In genomic region chr1:7960165-7960564, GRCh38 we compare ENCODE assay signal across 1 cellular context.
TF ChIP-seq lines count a peak whose summit lies in the region.

No MANE protein-coding gene starts in this region.

TF ChIP-seq in GM23338, 12 proteins besides CTCF, POLR2A, EP300 and RAD21:
- TF ChIP-seq ZNF462 (CRISPR knock-in tag; IDR thresholded peaks at IDR 0.05) (no peak), CREB1 (CRISPR knock-in tag; IDR thresholded peaks at IDR 0.05; ENCODE audit: low read depth) (no peak), ZNF114 (CRISPR knock-in tag; IDR thresholded peaks at IDR 0.05) (no peak), POLR2AphosphoS5 (IDR thresholded peaks at IDR 0.05; ENCODE audit: low read depth) (no peak)
- TF ChIP-seq, protein P1, sequence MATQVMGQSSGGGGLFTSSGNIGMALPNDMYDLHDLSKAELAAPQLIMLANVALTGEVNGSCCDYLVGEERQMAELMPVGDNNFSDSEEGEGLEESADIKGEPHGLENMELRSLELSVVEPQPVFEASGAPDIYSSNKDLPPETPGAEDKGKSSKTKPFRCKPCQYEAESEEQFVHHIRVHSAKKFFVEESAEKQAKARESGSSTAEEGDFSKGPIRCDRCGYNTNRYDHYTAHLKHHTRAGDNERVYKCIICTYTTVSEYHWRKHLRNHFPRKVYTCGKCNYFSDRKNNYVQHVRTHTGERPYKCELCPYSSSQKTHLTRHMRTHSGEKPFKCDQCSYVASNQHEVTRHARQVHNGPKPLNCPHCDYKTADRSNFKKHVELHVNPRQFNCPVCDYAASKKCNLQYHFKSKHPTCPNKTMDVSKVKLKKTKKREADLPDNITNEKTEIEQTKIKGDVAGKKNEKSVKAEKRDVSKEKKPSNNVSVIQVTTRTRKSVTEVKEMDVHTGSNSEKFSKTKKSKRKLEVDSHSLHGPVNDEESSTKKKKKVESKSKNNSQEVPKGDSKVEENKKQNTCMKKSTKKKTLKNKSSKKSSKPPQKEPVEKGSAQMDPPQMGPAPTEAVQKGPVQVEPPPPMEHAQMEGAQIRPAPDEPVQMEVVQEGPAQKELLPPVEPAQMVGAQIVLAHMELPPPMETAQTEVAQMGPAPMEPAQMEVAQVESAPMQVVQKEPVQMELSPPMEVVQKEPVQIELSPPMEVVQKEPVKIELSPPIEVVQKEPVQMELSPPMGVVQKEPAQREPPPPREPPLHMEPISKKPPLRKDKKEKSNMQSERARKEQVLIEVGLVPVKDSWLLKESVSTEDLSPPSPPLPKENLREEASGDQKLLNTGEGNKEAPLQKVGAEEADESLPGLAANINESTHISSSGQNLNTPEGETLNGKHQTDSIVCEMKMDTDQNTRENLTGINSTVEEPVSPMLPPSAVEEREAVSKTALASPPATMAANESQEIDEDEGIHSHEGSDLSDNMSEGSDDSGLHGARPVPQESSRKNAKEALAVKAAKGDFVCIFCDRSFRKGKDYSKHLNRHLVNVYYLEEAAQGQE (IDR thresholded peaks at IDR 0.05; ENCODE audit: unreplicated experiment): no peak
